17 cellular contexts compared by ENCODE assay signal in the genomic region with DNA sequence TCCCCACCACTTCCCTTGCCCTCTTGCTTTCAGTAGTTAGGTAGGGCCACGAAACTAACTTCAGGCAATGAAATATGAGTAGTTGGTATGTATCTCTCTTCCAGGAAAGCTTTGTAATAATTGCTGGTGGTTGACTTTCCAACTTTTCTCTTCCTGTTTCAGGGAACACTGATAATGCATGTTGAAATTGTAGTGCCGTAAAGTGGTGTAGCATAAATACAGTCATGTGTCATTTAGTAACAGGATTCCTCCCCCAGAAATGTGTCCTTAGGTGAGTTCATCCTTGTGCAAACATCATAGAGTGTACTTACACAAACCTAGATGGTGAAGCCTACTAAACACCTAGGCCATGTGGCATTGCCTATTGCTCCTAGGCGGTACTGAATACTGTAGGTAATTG.
A peak's percentile ranks its signal among the peaks of the same experiment; 100 is the strongest.
DNase-seq lines count a peak whose midpoint lies in the region; ATAC-seq and TF ChIP-seq lines count a peak whose summit lies in the region.
"Had no signal": no experiment of that assay in that cellular context is flagged by ENCODE, and none has a peak within 500 bp of the region (broad histone marks: within the 10 kb centered on the region; RNA-seq: fewer than 3 reads in every experiment).

No MANE protein-coding gene starts in this region.

- no peak overlapping the region for H3K56ac ChIP-seq in mesendoderm (ENCODE audit: low read length)

- H3K27ac ChIP-seq in right atrium auricular region (no peak overlapping the region), aorta (ENCODE audit: low read depth in 1 of 2, low read length in 2 of 2) (no peak overlapping the region), mesendoderm (ENCODE audit: low read depth, low read length) (no peak overlapping the region)
- H3K27ac ChIP-seq: brain microvascular endothelial cell, prostate gland had no signal

- no peak overlapping the region for H3K9ac ChIP-seq in mesendoderm (ENCODE audit: low read length)

- no peak overlapping the region for H3K4me3 ChIP-seq in right atrium auricular region
- H3K4me3 ChIP-seq in fibroblast of mammary gland (ENCODE audit: control insufficient read depth, low read depth, low read length) = no peak overlapping the region
- no peak overlapping the region for H3K4me3 ChIP-seq in aorta (ENCODE audit: low read length in 2 of 2)
- no peak overlapping the region for H3K4me3 ChIP-seq in BE2C (ENCODE audit: low read depth, low read length)
- no peak overlapping the region for H3K4me3 ChIP-seq in mesendoderm (ENCODE audit: low read length)
- H3K4me3 ChIP-seq: esophagus squamous epithelium, lung, prostate gland had no signal

- no peak overlapping the region for H3K23ac ChIP-seq in mesendoderm (ENCODE audit: low read length)

- peak; percentile 45 for ATAC-seq in left ventricle myocardium superior
- ATAC-seq in aorta (ENCODE audit: low FRiP score) = peak; percentile 24
- ATAC-seq: activated CD4-positive, alpha-beta T cell treated with anti-CD3 and anti-CD28 coated beads for 36 hours; natural killer cell treated with Interleukin-12 subunit alpha and Interleukin-12 subunit beta and Interleukin-15 and Interleukin-18, amount 100 ng/mL, for 72 hours had no signal

- no peak overlapping the region for H4K5ac ChIP-seq in mesendoderm (ENCODE audit: low read length)

- H3K36me3 ChIP-seq in right atrium auricular region (no peaks in the 10 kb centered on the region), aorta (ENCODE audit: control insufficient read depth in 1 of 2, insufficient read depth in 2 of 2, low read length in 1 of 2) (no peaks in the 10 kb centered on the region), BE2C (no peaks in the 10 kb centered on the region), mesendoderm (ENCODE audit: control insufficient read depth, insufficient read depth, low read length) (no peaks in the 10 kb centered on the region)
- H3K36me3 ChIP-seq: brain microvascular endothelial cell, esophagus squamous epithelium, prostate gland had no signal

- H2BK120ac ChIP-seq in mesendoderm (ENCODE audit: low read depth, low read length) = no peak overlapping the region

- TF ChIP-seq CTCF in right atrium auricular region (IDR thresholded peaks at IDR 0.05) = no peak
- TF ChIP-seq CTCF in fibroblast of mammary gland (conservative IDR thresholded peaks at IDR 0.05; ENCODE audit: control insufficient read depth, insufficient read depth, low read depth, low read length) = no peak
- no peak for TF ChIP-seq CTCF in BE2C (IDR thresholded peaks at IDR 0.05; ENCODE audit: low read depth, low read length)

- no peak overlapping the region for H3K4ac ChIP-seq in mesendoderm (ENCODE audit: low read depth, low read length)

- no peaks in the 10 kb centered on the region for H3K79me1 ChIP-seq in mesendoderm (ENCODE audit: low read length)

- intact Hi-C loops in left ventricle myocardium superior (cut with micrococcal nuclease) = no loop called here
- intact Hi-C loops in aorta (cut with DNase I) = no loop called here

- DNase-seq in left ventricle myocardium superior (no peak), right atrium auricular region (ENCODE audit: low spot score) (no peak), NCI-H510A (lab: John Stamatoyannopoulos, UW) (peak; percentile 81), fibroblast of mammary gland (ENCODE audit: low read depth) (peak; percentile 23), aorta (no peak), BE2C (no peak), SKM-1 (lab: John Stamatoyannopoulos, UW; ENCODE audit: unreplicated experiment) (no peak), mesendoderm (no peak)
- DNase-seq: activated CD4-positive, alpha-beta T cell treated with anti-CD3 and anti-CD28 coated beads for 36 hours; activated naive CD4-positive, alpha-beta T cell treated with anti-CD3 and anti-CD28 coated beads for 36 hours; brain microvascular endothelial cell; Calu3; esophagus squamous epithelium; SIG-M5 had no signal

- no peak overlapping the region for H2BK15ac ChIP-seq in mesendoderm (replicated peaks; ENCODE audit: low read depth)

- no peaks in the 10 kb centered on the region for H3K79me2 ChIP-seq in mesendoderm (ENCODE audit: control insufficient read depth, insufficient read depth, low read length)

- H3K4me1 ChIP-seq in right atrium auricular region (no peaks in the 10 kb centered on the region), aorta (ENCODE audit: control insufficient read depth in 1 of 2, insufficient read depth in 2 of 2, low read length in 2 of 2) (no peaks in the 10 kb centered on the region), BE2C (no peaks in the 10 kb centered on the region), mesendoderm (ENCODE audit: control insufficient read depth, low read depth, low read length) (no peaks in the 10 kb centered on the region)
- H3K4me1 ChIP-seq: esophagus squamous epithelium, prostate gland had no signal

- H3K27me3 ChIP-seq in right atrium auricular region (no peaks in the 10 kb centered on the region), aorta (ENCODE audit: control insufficient read depth in 1 of 2, insufficient read depth in 2 of 2, low read length in 1 of 2) (no peaks in the 10 kb centered on the region), BE2C (no peaks in the 10 kb centered on the region), mesendoderm (ENCODE audit: insufficient read depth, low read length, poor library complexity) (no peaks in the 10 kb centered on the region)
- H3K27me3 ChIP-seq: brain microvascular endothelial cell, esophagus squamous epithelium had no signal

- H2AK5ac ChIP-seq in mesendoderm (ENCODE audit: low read length) = no peak overlapping the region

- no peak overlapping the region for H3K18ac ChIP-seq in mesendoderm (ENCODE audit: low read length)

- WGBS in aorta, 2 donors = 70 to 79% methylated on average over 3 of the region's 3 CpGs
- WGBS in mesendoderm (ENCODE audit: extremely low coverage, insufficient coverage, low lambda C conversion rate) = no CpG with 5 or more reads among the region's 3 CpGs

- no peak overlapping the region for H4K8ac ChIP-seq in mesendoderm (ENCODE audit: low read depth, low read length)

- no peak overlapping the region for H3K4me2 ChIP-seq in mesendoderm (ENCODE audit: low read length)

- H3K9me3 ChIP-seq in right atrium auricular region = no peaks in the 10 kb centered on the region
- H3K9me3 ChIP-seq in aorta (ENCODE audit: control insufficient read depth, low read length) = no peaks in the 10 kb centered on the region
- H3K9me3 ChIP-seq in BE2C = no peaks in the 10 kb centered on the region
- H3K9me3 ChIP-seq: esophagus squamous epithelium, prostate gland had no signal

- no peak overlapping the region for H2BK5ac ChIP-seq in mesendoderm (ENCODE audit: low read length)

Comparison
In these comparisons a context has a peak if more than half of its experiments do, and no peak if none do; other contexts are left out.
1. DNase-seq: peak in NCI-H510A (single experiment) and fibroblast of mammary gland (single experiment); none in left ventricle myocardium superior (single experiment), right atrium auricular region (single experiment), aorta (0 of 2), BE2C (single experiment), SKM-1 (single experiment) and mesendoderm (single experiment).